31 cellular contexts compared by ENCODE assay signal in the genomic region with DNA sequence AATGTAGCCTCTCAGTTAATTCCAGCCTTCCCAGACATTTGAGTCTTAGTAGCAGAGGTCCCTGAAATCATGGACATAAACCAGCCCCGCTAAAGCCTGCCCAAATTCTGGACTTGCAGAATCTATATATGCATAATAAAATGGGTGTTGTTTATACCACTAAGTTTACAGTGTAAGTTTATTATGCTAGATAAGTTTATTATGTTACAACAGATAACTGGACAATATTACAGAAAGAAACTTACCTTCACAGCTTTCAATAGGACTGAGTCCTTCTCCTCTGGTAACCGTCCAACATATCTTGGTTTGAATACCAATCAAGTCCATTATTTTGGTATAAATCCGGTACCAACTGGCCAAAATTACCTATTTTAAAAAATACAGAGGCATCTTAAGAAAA.
"Had no signal": no experiment of that assay in that cellular context is flagged by ENCODE, and none has a peak within 500 bp of the region (broad histone marks: within the 10 kb centered on the region; RNA-seq: fewer than 3 reads in every experiment).

No MANE protein-coding gene starts in this region.

- H3K4me2 ChIP-seq: neural progenitor cell, smooth muscle cell had no signal

- H3K9ac ChIP-seq: neural progenitor cell, parathyroid adenoma had no signal

- H3K27me3 ChIP-seq: neural progenitor cell, ovary, right lobe of liver, sigmoid colon, spleen, suprapubic skin, testis, tibial artery, upper lobe of left lung, vagina had no signal

- H3K4me3 ChIP-seq: neural progenitor cell, ovary, psoas muscle, right lobe of liver, sigmoid colon, smooth muscle cell, spleen, suprapubic skin, testis, tibial artery, upper lobe of left lung, vagina had no signal

- DNase-seq: natural killer cell; occipital lobe; ovary; posterior cingulate gyrus; psoas muscle; right cardiac atrium; right lobe of liver; sigmoid colon; spleen; stimulated activated CD4-positive, alpha-beta T cell treated with anti-CD3 and anti-CD28 coated beads, Interleukin-12 subunit alpha, Interleukin-12 subunit beta, amount 100 ng/mL, for 4 hours; stimulated activated CD4-positive, alpha-beta T cell treated with anti-CD3 and anti-CD28 coated beads, Interleukin-1b, Interleukin-23, amount 100 ng/mL, for 48 hours; stimulated activated CD4-positive, alpha-beta T cell treated with anti-CD3 and anti-CD28 coated beads, Interleukin-4, amount 100 ng/mL, for 1 hour; stimulated activated CD4-positive, alpha-beta T cell treated with anti-CD3 and anti-CD28 coated beads, Interleukin-4, amount 100 ng/mL, for 4 hours; stimulated activated CD8-positive, alpha-beta memory T cell treated with anti-CD3 and anti-CD28 coated beads, Interleukin-4, amount 100 ng/mL, for 48 hours; stimulated activated naive CD4-positive, alpha-beta T cell; stimulated activated naive CD8-positive, alpha-beta T cell treated with anti-CD3 and anti-CD28 coated beads, Interleukin-15, amount 100 ng/mL, for 72 hours; stimulated activated naive CD8-positive, alpha-beta T cell treated with anti-CD3 and anti-CD28 coated beads, Interleukin-15, Interleukin-2, amounts not matched to agents 100 U/mL and 50 U/mL, for 24 hours; substantia nigra; testis; tibial artery; trophoblast cell; upper lobe of left lung had no signal

- H3K4me1 ChIP-seq: neural progenitor cell, parathyroid adenoma, psoas muscle, right lobe of liver, spleen, suprapubic skin, testis, tibial artery, upper lobe of left lung, vagina had no signal

- H3K4me1 Mint-ChIP-seq: nephron; stimulated activated naive CD8-positive, alpha-beta T cell treated with anti-CD3 and anti-CD28 coated beads, Interleukin-15, amount 100 ng/mL, for 72 hours had no signal

- H3K79me2 ChIP-seq: parathyroid adenoma had no signal

- ATAC-seq: natural killer cell; psoas muscle; right cardiac atrium; right lobe of liver; stimulated activated memory B cell treated with anti-CD40 and anti-IgM and Interleukin-4, amounts not matched to agents 10 μg/mL and 1 μg/mL and 100 μg/mL, for 72 hours; stimulated activated naive CD8-positive, alpha-beta T cell treated with anti-CD3 and anti-CD28 coated beads, Interleukin-15, amount 100 ng/mL, for 72 hours; stimulated activated naive CD8-positive, alpha-beta T cell treated with anti-CD3 and anti-CD28 coated beads, Interleukin-15, Interleukin-2, amounts not matched to agents 100 U/mL and 50 U/mL, for 24 hours had no signal

- H3K9me3 ChIP-seq: ovary, psoas muscle, right lobe of liver, sigmoid colon, spleen, suprapubic skin, testis, tibial artery, upper lobe of left lung, vagina had no signal

- H3K27me3 Mint-ChIP-seq: progenitor cell of endocrine pancreas; stimulated activated memory B cell treated with anti-CD40 and anti-IgM and Interleukin-4, amounts not matched to agents 10 μg/mL and 1 μg/mL and 100 μg/mL, for 72 hours; stimulated activated naive CD8-positive, alpha-beta T cell treated with anti-CD3 and anti-CD28 coated beads, Interleukin-15, amount 100 ng/mL, for 72 hours had no signal

- H3K27ac ChIP-seq: neural progenitor cell, ovary, parathyroid adenoma, psoas muscle, right lobe of liver, sigmoid colon, spleen, suprapubic skin, testis, tibial artery, upper lobe of left lung, vagina had no signal

- H3K4me3 Mint-ChIP-seq: natural killer cell; nephron; neural progenitor cell; stimulated activated memory B cell treated with anti-CD40 and anti-IgM and Interleukin-4, amounts not matched to agents 10 μg/mL and 1 μg/mL and 100 μg/mL, for 72 hours; stimulated activated naive CD8-positive, alpha-beta T cell treated with anti-CD3 and anti-CD28 coated beads, Interleukin-15, amount 100 ng/mL, for 72 hours had no signal

- H3K36me3 ChIP-seq: neural progenitor cell, ovary had no signal

- FAIRE-seq: urothelium cell line had no signal

- H3K9me3 Mint-ChIP-seq: natural killer cell; nephron; neural progenitor cell; stimulated activated memory B cell treated with anti-CD40 and anti-IgM and Interleukin-4, amounts not matched to agents 10 μg/mL and 1 μg/mL and 100 μg/mL, for 72 hours; stimulated activated naive CD8-positive, alpha-beta T cell treated with anti-CD3 and anti-CD28 coated beads, Interleukin-15, amount 100 ng/mL, for 72 hours had no signal

- H3K27ac Mint-ChIP-seq: natural killer cell; nephron; neural progenitor cell; progenitor cell of endocrine pancreas; stimulated activated memory B cell treated with anti-CD40 and anti-IgM and Interleukin-4, amounts not matched to agents 10 μg/mL and 1 μg/mL and 100 μg/mL, for 72 hours; stimulated activated naive CD8-positive, alpha-beta T cell treated with anti-CD3 and anti-CD28 coated beads, Interleukin-15, amount 100 ng/mL, for 72 hours had no signal
